In genomic region chr17:44262654-44263225, GRCh38 we compare ENCODE assay signal across 29 cellular contexts. TPM values are rescaled to one million over a fixed set of nuclear protein-coding genes. Genes with fewer than 3 reads are reported as not detected.
"Had no signal": no experiment of that assay in that cellular context is flagged by ENCODE, and none has a peak within 500 bp of the region (broad histone marks: within the 10 kb centered on the region; RNA-seq: fewer than 3 reads in every experiment).

No MANE protein-coding gene starts in this region.

- H3K9ac ChIP-seq: parathyroid adenoma had no signal

- H3K9me3 ChIP-seq: gastrocnemius medialis, neutrophil, suprapubic skin, thyroid gland, vagina had no signal

- DNase-seq: dorsolateral prefrontal cortex; effector CD4-positive, alpha-beta T cell; foreskin fibroblast; gastrocnemius medialis; head of caudate nucleus; kidney; natural killer cell; stimulated activated CD4-positive, alpha-beta T cell treated with anti-CD3 and anti-CD28 coated beads, Interleukin-12 subunit alpha, Interleukin-12 subunit beta, amount 100 ng/mL, for 4 hours; stimulated activated CD4-positive, alpha-beta T cell treated with anti-CD3 and anti-CD28 coated beads, Interleukin-1b, Interleukin-23, amount 100 ng/mL, for 48 hours; stimulated activated CD4-positive, alpha-beta T cell treated with anti-CD3 and anti-CD28 coated beads, Interleukin-4, amount 100 ng/mL, for 1 hour; stimulated activated CD8-positive, alpha-beta memory T cell treated with anti-CD3 and anti-CD28 coated beads, Interleukin-4, amount 100 ng/mL, for 48 hours; stimulated activated naive CD4-positive, alpha-beta T cell; stimulated activated naive CD8-positive, alpha-beta T cell treated with anti-CD3 and anti-CD28 coated beads, Interleukin-15, amount 100 ng/mL, for 72 hours; thyroid gland; trophoblast cell had no signal

- H3K9me3 Mint-ChIP-seq: memory B cell; natural killer cell; stimulated activated naive CD8-positive, alpha-beta T cell treated with anti-CD3 and anti-CD28 coated beads, Interleukin-15, amount 100 ng/mL, for 72 hours had no signal

- H3K27me3 ChIP-seq: dorsolateral prefrontal cortex, gastrocnemius medialis, hepatocyte, neutrophil, suprapubic skin, thyroid gland, vagina had no signal

- FAIRE-seq: kidney had no signal

- H3K27ac Mint-ChIP-seq: memory B cell, natural killer cell, progenitor cell of endocrine pancreas had no signal

- H3K27ac ChIP-seq: dorsolateral prefrontal cortex, epithelial cell of prostate, gastrocnemius medialis, hepatocyte, neutrophil, parathyroid adenoma, suprapubic skin, thyroid gland, vagina had no signal

- H3K36me3 ChIP-seq: gastrocnemius medialis, neutrophil, suprapubic skin, thyroid gland, vagina had no signal

- H3K4me1 Mint-ChIP-seq: memory B cell; natural killer cell; stimulated activated naive CD8-positive, alpha-beta T cell treated with anti-CD3 and anti-CD28 coated beads, Interleukin-15, amount 100 ng/mL, for 72 hours had no signal

- H3K36me3 Mint-ChIP-seq: memory B cell, natural killer cell had no signal

- H3K4me2 ChIP-seq: hepatocyte, smooth muscle cell had no signal

- H2AFZ ChIP-seq: hepatocyte, parathyroid adenoma had no signal

- H3K4me3 Mint-ChIP-seq: memory B cell; natural killer cell; stimulated activated naive CD8-positive, alpha-beta T cell treated with anti-CD3 and anti-CD28 coated beads, Interleukin-15, amount 100 ng/mL, for 72 hours had no signal

- H3K27me3 Mint-ChIP-seq: stimulated activated naive CD8-positive, alpha-beta T cell treated with anti-CD3 and anti-CD28 coated beads, Interleukin-15, amount 100 ng/mL, for 72 hours had no signal

- H3K79me2 ChIP-seq: hepatocyte, parathyroid adenoma had no signal

- ATAC-seq: esophagus mucosa; gastrocnemius medialis; left lobe of liver; natural killer cell; sciatic nerve; stimulated activated naive CD8-positive, alpha-beta T cell treated with anti-CD3 and anti-CD28 coated beads, Interleukin-15, amount 100 ng/mL, for 72 hours had no signal

- H3K4me3 ChIP-seq: dorsolateral prefrontal cortex, gastrocnemius medialis, hepatocyte, lung, smooth muscle cell, suprapubic skin, thyroid gland, vagina had no signal

- H3K4me1 ChIP-seq: gastrocnemius medialis, parathyroid adenoma, suprapubic skin, vagina had no signal

RNA-seq across cellular contexts. Expression of gene SLC4A1, which starts 5.2 kb away (rescaled TPM):
- total RNA-seq: esophagus mucosa, glomerular endothelial cell, hepatocyte, natural killer cell, progenitor cell of endocrine pancreas, smooth muscle cell, vagina had no signal
- polyA plus RNA-seq: hepatocyte, smooth muscle cell had no signal

RNA-seq across cellular contexts. Expression of gene RUNDC3A, which starts 45.7 kb away (rescaled TPM):
- total RNA-seq: gastrocnemius medialis, left lobe of liver had no signal
